1 cellular context compared by ENCODE assay signal in the genomic region with DNA sequence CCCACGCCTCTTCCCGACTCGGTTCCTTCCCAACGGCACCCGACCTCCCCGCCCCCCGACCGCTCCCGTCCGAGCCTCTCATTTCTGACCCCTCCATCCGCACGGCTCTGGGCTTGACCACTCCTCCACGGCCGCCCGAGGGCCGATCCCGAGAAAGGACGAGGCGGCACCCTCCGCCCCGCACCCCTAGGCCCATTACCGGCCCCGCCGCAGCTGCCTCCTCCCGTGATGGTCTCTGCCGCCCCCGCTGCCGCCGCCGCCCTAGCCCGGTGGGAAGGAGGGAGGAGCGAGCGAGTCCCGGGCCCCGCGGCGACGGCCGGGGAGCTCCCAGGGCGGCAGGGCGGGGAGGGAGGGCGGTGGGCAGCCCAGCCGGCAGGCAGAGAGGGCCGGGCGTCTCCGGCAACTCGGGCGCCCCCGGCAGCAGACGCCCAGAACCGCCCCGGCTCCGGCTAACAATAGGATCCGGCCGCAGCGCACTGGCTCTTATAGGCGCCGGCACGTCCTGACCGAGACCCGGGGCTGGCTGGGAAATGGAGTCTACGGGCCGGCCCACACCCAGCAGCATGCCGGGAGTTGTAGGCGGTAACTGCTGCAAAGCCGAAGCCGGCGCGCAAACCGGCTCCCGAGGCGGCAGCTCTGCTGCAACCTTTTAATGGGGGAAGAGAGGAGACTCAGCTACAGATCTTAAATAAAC.
TF ChIP-seq lines count a peak whose summit lies in the region.

A gene with protein sequence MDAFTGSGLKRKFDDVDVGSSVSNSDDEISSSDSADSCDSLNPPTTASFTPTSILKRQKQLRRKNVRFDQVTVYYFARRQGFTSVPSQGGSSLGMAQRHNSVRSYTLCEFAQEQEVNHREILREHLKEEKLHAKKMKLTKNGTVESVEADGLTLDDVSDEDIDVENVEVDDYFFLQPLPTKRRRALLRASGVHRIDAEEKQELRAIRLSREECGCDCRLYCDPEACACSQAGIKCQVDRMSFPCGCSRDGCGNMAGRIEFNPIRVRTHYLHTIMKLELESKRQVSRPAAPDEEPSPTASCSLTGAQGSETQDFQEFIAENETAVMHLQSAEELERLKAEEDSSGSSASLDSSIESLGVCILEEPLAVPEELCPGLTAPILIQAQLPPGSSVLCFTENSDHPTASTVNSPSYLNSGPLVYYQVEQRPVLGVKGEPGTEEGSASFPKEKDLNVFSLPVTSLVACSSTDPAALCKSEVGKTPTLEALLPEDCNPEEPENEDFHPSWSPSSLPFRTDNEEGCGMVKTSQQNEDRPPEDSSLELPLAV (minus strand): TSS at position 457 of the 694 bp plus-strand sequence. CDS start 7,035 bp downstream, outside the sequence.

TF ChIP-seq in HepG2, 621 proteins besides CTCF, POLR2A, EP300 and RAD21 (continued from another document):
- TF ChIP-seq, protein P1, sequence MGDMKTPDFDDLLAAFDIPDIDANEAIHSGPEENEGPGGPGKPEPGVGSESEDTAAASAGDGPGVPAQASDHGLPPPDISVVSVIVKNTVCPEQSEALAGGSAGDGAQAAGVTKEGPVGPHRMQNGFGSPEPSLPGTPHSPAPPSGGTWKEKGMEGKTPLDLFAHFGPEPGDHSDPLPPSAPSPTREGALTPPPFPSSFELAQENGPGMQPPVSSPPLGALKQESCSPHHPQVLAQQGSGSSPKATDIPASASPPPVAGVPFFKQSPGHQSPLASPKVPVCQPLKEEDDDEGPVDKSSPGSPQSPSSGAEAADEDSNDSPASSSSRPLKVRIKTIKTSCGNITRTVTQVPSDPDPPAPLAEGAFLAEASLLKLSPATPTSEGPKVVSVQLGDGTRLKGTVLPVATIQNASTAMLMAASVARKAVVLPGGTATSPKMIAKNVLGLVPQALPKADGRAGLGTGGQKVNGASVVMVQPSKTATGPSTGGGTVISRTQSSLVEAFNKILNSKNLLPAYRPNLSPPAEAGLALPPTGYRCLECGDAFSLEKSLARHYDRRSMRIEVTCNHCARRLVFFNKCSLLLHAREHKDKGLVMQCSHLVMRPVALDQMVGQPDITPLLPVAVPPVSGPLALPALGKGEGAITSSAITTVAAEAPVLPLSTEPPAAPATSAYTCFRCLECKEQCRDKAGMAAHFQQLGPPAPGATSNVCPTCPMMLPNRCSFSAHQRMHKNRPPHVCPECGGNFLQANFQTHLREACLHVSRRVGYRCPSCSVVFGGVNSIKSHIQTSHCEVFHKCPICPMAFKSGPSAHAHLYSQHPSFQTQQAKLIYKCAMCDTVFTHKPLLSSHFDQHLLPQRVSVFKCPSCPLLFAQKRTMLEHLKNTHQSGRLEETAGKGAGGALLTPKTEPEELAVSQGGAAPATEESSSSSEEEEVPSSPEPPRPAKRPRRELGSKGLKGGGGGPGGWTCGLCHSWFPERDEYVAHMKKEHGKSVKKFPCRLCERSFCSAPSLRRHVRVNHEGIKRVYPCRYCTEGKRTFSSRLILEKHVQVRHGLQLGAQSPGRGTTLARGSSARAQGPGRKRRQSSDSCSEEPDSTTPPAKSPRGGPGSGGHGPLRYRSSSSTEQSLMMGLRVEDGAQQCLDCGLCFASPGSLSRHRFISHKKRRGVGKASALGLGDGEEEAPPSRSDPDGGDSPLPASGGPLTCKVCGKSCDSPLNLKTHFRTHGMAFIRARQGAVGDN (CRISPR knock-in tag; IDR thresholded peaks at IDR 0.05), result peak; percentile 87
- TF ChIP-seq U2AF1 (optimal IDR thresholded peaks at IDR 0.05; ENCODE audit: low read depth, low read length) (peak; percentile 45), ZNF777 (CRISPR knock-in tag; IDR thresholded peaks at IDR 0.05) (peak; percentile 49; the same call in 1 of the 2 replicates), ZFX (CRISPR knock-in tag; IDR thresholded peaks at IDR 0.05; ENCODE audit: low read depth) (peak; percentile 91), ZNF354B (CRISPR knock-in tag; IDR thresholded peaks at IDR 0.05) (no peak), ZBTB42 (CRISPR knock-in tag; IDR thresholded peaks at IDR 0.05) (0 out of 2 replicates have a peak, but pooled peaks have one; percentile 72), RFXAP (CRISPR knock-in tag; IDR thresholded peaks at IDR 0.05; ENCODE audit: borderline replicate concordance) (peak; percentile 85; the same call in 1 of the 2 replicates), KMT2A (CRISPR knock-in tag; IDR thresholded peaks at IDR 0.05) (peak; percentile 62; the same call in 1 of the 2 replicates), JUNB (CRISPR knock-in tag; IDR thresholded peaks at IDR 0.05; ENCODE audit: borderline replicate concordance) (no peak), CCDC6 (CRISPR knock-in tag; IDR thresholded peaks at IDR 0.05) (no peak; the same call in 1 of the 2 replicates), GATA4 (IDR thresholded peaks at IDR 0.05; ENCODE audit: borderline replicate concordance, low read depth) (peak; percentile 77), CBX5 (CRISPR knock-in tag; IDR thresholded peaks at IDR 0.05; ENCODE audit: borderline replicate concordance) (no peak), RORA (CRISPR knock-in tag; IDR thresholded peaks at IDR 0.05) (no peak), HNF4G (IDR thresholded peaks at IDR 0.05; ENCODE audit: borderline replicate concordance, low read depth, low read length) (0 out of 2 replicates have a peak, but pooled peaks have one; percentile 18), HNF4G (CRISPR knock-in tag; IDR thresholded peaks at IDR 0.05; ENCODE audit: borderline replicate concordance, low read depth) (0 out of 2 replicates have a peak, but pooled peaks have one; percentile 13), PPARG (CRISPR knock-in tag; conservative IDR thresholded peaks at IDR 0.05) (peak; percentile 47; the same call in 1 of the 2 replicates), ZNF598 (CRISPR knock-in tag; IDR thresholded peaks at IDR 0.05; ENCODE audit: borderline replicate concordance) (no peak), TBL1XR1 (IDR thresholded peaks at IDR 0.05; ENCODE audit: borderline replicate concordance, low read length, partially characterized antibody) (peak; percentile 46), SMAD9 (CRISPR knock-in tag; IDR thresholded peaks at IDR 0.05) (0 out of 2 replicates have a peak, but pooled peaks have one; percentile 60), STAG1 (CRISPR knock-in tag; IDR thresholded peaks at IDR 0.05) (peak; percentile 15; the same call in 1 of the 2 replicates), ZNF816 (CRISPR knock-in tag; IDR thresholded peaks at IDR 0.05; ENCODE audit: borderline replicate concordance) (peak; percentile 70; the same call in 1 of the 2 replicates), ZNF530 (CRISPR knock-in tag; IDR thresholded peaks at IDR 0.05; ENCODE audit: low read depth) (no peak), GFI1 (CRISPR knock-in tag; IDR thresholded peaks at IDR 0.05; ENCODE audit: borderline replicate concordance) (peak; percentile 36; the same call in 1 of the 2 replicates), ZNF549 (CRISPR knock-in tag; IDR thresholded peaks at IDR 0.05) (no peak), HOXA3 (CRISPR knock-in tag; IDR thresholded peaks at IDR 0.05) (peak; percentile 84; the same call in 1 of the 2 replicates), SMC3 (IDR thresholded peaks at IDR 0.05; ENCODE audit: low read length) (no peak), ARNT2 (CRISPR knock-in tag; IDR thresholded peaks at IDR 0.05; ENCODE audit: low read depth) (peak; percentile 89; the same call in 1 of the 2 replicates), ATF7 (IDR thresholded peaks at IDR 0.05) (no peak), ATF7 (CRISPR knock-in tag; IDR thresholded peaks at IDR 0.05) (no peak), PHF21A (CRISPR knock-in tag; IDR thresholded peaks at IDR 0.05) (peak; percentile 28; the same call in 1 of the 2 replicates), RELA (CRISPR knock-in tag; IDR thresholded peaks at IDR 0.05) (0 out of 2 replicates have a peak, but pooled peaks have one; percentile 59), RARG (CRISPR knock-in tag; IDR thresholded peaks at IDR 0.05; ENCODE audit: low read depth) (0 out of 2 replicates have a peak, but pooled peaks have one; percentile 66), SP1 (IDR thresholded peaks at IDR 0.05) (no peak), SP1 (CRISPR knock-in tag; IDR thresholded peaks at IDR 0.05) (no peak), KLF6 (CRISPR knock-in tag; IDR thresholded peaks at IDR 0.05) (peak; percentile 96), ZNF34 (CRISPR knock-in tag; IDR thresholded peaks at IDR 0.05; ENCODE audit: borderline replicate concordance) (0 out of 2 replicates have a peak, but pooled peaks have one; percentile 63), ZNF234 (CRISPR knock-in tag; conservative IDR thresholded peaks at IDR 0.05) (peak; percentile 71; the same call in 1 of the 2 replicates), SP4 (CRISPR knock-in tag; IDR thresholded peaks at IDR 0.05) (peak; percentile 67), ZNF709 (CRISPR knock-in tag; IDR thresholded peaks at IDR 0.05) (peak; percentile 63; the same call in 1 of the 2 replicates), ELF3 (CRISPR knock-in tag; IDR thresholded peaks at IDR 0.05) (peak; percentile 62; the same call in 1 of the 2 replicates), ZBTB7B (CRISPR knock-in tag; IDR thresholded peaks at IDR 0.05) (peak; percentile 51; the same call in 1 of the 2 replicates)
- TF ChIP-seq, protein P2, sequence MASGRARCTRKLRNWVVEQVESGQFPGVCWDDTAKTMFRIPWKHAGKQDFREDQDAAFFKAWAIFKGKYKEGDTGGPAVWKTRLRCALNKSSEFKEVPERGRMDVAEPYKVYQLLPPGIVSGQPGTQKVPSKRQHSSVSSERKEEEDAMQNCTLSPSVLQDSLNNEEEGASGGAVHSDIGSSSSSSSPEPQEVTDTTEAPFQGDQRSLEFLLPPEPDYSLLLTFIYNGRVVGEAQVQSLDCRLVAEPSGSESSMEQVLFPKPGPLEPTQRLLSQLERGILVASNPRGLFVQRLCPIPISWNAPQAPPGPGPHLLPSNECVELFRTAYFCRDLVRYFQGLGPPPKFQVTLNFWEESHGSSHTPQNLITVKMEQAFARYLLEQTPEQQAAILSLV (CRISPR knock-in tag; IDR thresholded peaks at IDR 0.05; ENCODE audit: borderline replicate concordance), result peak; percentile 81; the same call in 1 of the 2 replicates
- TF ChIP-seq, protein P3, sequence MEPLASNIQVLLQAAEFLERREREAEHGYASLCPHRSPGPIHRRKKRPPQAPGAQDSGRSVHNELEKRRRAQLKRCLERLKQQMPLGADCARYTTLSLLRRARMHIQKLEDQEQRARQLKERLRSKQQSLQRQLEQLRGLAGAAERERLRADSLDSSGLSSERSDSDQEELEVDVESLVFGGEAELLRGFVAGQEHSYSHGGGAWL (CRISPR knock-in tag; IDR thresholded peaks at IDR 0.05), result peak; percentile 75; the same call in 1 of the 2 replicates
- TF ChIP-seq, protein P4, sequence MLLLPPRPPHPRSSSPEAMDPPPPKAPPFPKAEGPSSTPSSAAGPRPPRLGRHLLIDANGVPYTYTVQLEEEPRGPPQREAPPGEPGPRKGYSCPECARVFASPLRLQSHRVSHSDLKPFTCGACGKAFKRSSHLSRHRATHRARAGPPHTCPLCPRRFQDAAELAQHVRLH (CRISPR knock-in tag; IDR thresholded peaks at IDR 0.05; ENCODE audit: borderline replicate concordance, low read depth), result peak; percentile 64; the same call in 1 of the 2 replicates
- TF ChIP-seq, protein P5, sequence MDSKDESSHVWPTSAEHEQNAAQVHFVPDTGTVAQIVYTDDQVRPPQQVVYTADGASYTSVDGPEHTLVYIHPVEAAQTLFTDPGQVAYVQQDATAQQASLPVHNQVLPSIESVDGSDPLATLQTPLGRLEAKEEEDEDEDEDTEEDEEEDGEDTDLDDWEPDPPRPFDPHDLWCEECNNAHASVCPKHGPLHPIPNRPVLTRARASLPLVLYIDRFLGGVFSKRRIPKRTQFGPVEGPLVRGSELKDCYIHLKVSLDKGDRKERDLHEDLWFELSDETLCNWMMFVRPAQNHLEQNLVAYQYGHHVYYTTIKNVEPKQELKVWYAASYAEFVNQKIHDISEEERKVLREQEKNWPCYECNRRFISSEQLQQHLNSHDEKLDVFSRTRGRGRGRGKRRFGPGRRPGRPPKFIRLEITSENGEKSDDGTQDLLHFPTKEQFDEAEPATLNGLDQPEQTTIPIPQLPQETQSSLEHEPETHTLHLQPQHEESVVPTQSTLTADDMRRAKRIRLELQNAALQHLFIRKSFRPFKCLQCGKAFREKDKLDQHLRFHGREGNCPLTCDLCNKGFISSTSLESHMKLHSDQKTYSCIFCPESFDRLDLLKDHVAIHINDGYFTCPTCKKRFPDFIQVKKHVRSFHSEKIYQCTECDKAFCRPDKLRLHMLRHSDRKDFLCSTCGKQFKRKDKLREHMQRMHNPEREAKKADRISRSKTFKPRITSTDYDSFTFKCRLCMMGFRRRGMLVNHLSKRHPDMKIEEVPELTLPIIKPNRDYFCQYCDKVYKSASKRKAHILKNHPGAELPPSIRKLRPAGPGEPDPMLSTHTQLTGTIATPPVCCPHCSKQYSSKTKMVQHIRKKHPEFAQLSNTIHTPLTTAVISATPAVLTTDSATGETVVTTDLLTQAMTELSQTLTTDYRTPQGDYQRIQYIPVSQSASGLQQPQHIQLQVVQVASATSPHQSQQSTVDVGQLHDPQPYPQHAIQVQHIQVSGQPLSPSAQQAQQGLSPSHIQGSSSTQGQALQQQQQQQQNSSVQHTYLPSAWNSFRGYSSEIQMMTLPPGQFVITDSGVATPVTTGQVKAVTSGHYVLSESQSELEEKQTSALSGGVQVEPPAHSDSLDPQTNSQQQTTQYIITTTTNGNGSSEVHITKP (CRISPR knock-in tag; IDR thresholded peaks at IDR 0.05; ENCODE audit: low read depth), result 0 out of 2 replicates have a peak, but pooled peaks have one; percentile 56
- TF ChIP-seq, protein P6, sequence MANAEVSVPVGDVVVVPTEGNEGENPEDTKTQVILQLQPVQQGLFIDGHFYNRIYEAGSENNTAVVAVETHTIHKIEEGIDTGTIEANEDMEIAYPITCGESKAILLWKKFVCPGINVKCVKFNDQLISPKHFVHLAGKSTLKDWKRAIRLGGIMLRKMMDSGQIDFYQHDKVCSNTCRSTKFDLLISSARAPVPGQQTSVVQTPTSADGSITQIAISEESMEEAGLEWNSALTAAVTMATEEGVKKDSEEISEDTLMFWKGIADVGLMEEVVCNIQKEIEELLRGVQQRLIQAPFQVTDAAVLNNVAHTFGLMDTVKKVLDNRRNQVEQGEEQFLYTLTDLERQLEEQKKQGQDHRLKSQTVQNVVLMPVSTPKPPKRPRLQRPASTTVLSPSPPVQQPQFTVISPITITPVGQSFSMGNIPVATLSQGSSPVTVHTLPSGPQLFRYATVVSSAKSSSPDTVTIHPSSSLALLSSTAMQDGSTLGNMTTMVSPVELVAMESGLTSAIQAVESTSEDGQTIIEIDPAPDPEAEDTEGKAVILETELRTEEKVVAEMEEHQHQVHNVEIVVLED (CRISPR knock-in tag; IDR thresholded peaks at IDR 0.05; ENCODE audit: borderline replicate concordance), result peak; percentile 97
- TF ChIP-seq, protein P7, sequence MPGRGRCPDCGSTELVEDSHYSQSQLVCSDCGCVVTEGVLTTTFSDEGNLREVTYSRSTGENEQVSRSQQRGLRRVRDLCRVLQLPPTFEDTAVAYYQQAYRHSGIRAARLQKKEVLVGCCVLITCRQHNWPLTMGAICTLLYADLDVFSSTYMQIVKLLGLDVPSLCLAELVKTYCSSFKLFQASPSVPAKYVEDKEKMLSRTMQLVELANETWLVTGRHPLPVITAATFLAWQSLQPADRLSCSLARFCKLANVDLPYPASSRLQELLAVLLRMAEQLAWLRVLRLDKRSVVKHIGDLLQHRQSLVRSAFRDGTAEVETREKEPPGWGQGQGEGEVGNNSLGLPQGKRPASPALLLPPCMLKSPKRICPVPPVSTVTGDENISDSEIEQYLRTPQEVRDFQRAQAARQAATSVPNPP (CRISPR knock-in tag; IDR thresholded peaks at IDR 0.05), result peak; percentile 61; the same call in 1 of the 2 replicates
